Comparison of ENCODE assay signal across 2 cellular contexts in the genomic region with DNA sequence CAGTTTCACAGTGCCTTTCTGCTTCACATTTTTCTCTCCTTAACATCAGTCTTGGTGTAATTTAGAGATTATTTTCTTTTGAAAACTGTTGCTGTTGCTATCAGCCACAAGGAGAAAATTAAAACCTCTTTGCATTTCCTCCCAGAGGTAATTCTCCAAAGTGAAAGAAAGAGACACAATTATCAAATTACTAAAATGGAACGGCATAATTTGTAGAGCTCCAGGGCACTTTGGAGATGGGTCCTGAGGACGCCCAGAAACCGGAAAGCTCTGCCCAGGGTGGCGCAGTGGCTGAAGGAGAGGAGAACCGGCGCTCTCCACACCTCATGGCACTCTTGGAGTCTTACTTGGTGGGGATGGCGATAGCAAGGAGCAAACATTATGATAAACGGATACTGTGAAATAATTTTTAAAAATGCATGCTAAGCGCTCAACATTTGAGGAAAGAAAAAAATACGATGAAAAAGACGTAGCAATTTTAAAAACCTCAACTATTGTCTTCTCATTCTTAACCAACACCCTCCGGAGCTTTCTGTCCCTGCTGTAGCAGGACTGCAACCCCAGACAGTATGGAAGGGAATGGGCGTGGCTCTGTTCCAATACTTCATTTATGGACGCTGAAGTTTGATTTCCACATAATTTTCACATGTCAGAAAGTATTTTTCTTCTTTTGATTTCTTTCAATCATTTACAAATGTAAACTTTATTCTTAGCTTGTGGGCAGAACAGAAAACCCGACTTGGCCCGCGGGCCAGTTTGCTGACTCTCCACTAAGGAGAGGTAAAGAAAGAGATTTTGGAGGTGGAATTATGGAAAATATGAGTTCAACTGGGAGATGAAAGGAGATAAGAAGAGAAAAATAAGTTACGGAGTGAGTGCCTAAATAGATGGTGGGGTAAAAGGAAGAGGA.
TF ChIP-seq lines count a peak whose summit lies in the region.

No MANE protein-coding gene starts in this region.

TF ChIP-seq in HCT116, 20 proteins besides CTCF, POLR2A, EP300 and RAD21:
- TF ChIP-seq FOSL1 (IDR thresholded peaks at IDR 0.05; ENCODE audit: low read depth): no peak
- TF ChIP-seq ZNF274 (IDR thresholded peaks at IDR 0.05; ENCODE audit: low read depth, low read length): no peak
- no peak for TF ChIP-seq SIN3A (IDR thresholded peaks at IDR 0.05; ENCODE audit: low read depth)
- no peak for TF ChIP-seq SRF (IDR thresholded peaks at IDR 0.05; ENCODE audit: low read depth)
- no peak for TF ChIP-seq JUND (IDR thresholded peaks at IDR 0.05)
- TF ChIP-seq, protein P1, sequence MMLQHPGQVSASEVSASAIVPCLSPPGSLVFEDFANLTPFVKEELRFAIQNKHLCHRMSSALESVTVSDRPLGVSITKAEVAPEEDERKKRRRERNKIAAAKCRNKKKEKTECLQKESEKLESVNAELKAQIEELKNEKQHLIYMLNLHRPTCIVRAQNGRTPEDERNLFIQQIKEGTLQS (IDR thresholded peaks at IDR 0.05): no peak
- no peak for TF ChIP-seq CBX3 (IDR thresholded peaks at IDR 0.05; ENCODE audit: low read depth)
- no peak for TF ChIP-seq POLR2AphosphoS5 (IDR thresholded peaks at IDR 0.05; ENCODE audit: low read depth, low read length)

TF ChIP-seq in endothelial cell of umbilical vein, 7 proteins besides CTCF, POLR2A, EP300 and RAD21:
- no peak for TF ChIP-seq POLR2AphosphoS5 (IDR thresholded peaks at IDR 0.05; ENCODE audit: insufficient read depth, low read depth, low read length)
- TF ChIP-seq GATA2 (IDR thresholded peaks at IDR 0.05; ENCODE audit: insufficient read depth, insufficient read length, low read depth, low read length): peak; percentile 8
TF ChIP-seq in endothelial cell of umbilical vein: peak in this region for 1.
